ENCODE assay signal across 8 cellular contexts in the genomic region with DNA sequence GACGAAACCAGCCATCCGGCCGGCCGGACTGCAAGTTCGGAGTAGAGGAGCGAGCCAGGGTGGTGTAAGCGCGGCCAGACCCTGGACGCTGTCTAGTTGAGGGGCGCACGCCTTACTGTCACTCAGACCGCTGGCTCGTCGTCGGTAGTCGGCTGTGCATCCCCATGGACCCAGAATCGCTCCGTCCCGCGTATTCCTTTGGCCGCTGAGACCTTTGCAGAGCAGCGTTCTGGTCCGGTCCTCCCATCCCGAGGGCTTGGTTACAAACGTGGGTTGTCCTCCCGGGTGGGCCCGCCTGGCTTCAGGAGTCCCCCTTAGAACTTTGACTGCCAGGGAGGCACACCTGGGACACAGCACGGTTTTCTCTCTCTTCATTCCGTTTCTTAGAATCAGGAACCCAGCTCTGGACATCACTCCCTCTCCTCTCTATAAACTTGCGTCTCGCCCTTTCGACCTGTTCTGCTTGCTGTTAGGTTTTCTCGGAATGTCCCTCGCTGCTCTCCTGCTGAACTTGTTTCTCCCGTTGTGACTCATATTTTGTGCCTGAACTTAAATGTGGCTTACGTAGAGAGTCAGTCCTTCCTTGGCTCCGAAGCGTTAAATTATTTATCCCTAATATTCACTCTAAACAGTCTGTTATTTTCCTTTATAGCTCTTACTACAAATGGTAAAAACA. TPM values are rescaled to one million over a fixed set of nuclear protein-coding genes. Genes with fewer than 3 reads are reported as not detected.
A peak's percentile ranks its signal among the peaks of the same experiment; 100 is the strongest.
DNase-seq lines count a peak whose midpoint lies in the region; ATAC-seq and TF ChIP-seq lines count a peak whose summit lies in the region.

No MANE protein-coding gene starts in this region.

- WGBS in mesendoderm (ENCODE audit: extremely low coverage, insufficient coverage, low lambda C conversion rate), result no CpG with 5 or more reads among the region's 38 CpGs
- WGBS in urinary bladder, result 6% methylated on average over 38 of the region's 38 CpGs

- H4K8ac ChIP-seq in mesendoderm (ENCODE audit: low read depth, low read length), result no peak overlapping the region

- peaks cover 6% of the 10 kb centered on the region; the same call in 1 of the 2 replicates for H3K9me3 ChIP-seq in AG04450 (ENCODE audit: control insufficient read depth, insufficient read depth, low read length)

- POLR2A ChIA-PET in AG04450 (lab: Yijun Ruan, JAX), result interaction anchor here (1.0 to 1.2 kb wide), 2 partner anchors 61 to 141 kb away, joined by 3 read pairs; partner anchors contain the start of gene RELL1

- CTCF ChIA-PET in AG04450 (lab: Charles Lee), result interaction anchor here (1.0 to 2.7 kb wide), 5 partner anchors 7 to 225 kb away, joined by 3 to 14 read pairs (median 6); no protein-coding TSS in a partner anchor

- no peak overlapping the region for H3K23ac ChIP-seq in mesendoderm (ENCODE audit: low read length)

- H3K4ac ChIP-seq in mesendoderm (ENCODE audit: low read depth, low read length), result no peak overlapping the region

- peak overlapping the region; percentile 82 for H3K9ac ChIP-seq in mesendoderm (ENCODE audit: low read length)

- H3K56ac ChIP-seq in mesendoderm (ENCODE audit: low read length), result peak overlapping the region; percentile 92

- no peak overlapping the region for H2AK5ac ChIP-seq in mesendoderm (ENCODE audit: low read length)

- H3K4me2 ChIP-seq in mesendoderm (ENCODE audit: low read length), result peak overlapping the region; percentile 67

- no peak for TF ChIP-seq CTCF in AG04450 (IDR thresholded peaks at IDR 0.05; ENCODE audit: low read depth, low read length)

- no peak overlapping the region for H2BK5ac ChIP-seq in mesendoderm (ENCODE audit: low read length)

- no peaks in the 10 kb centered on the region for H3K79me1 ChIP-seq in mesendoderm (ENCODE audit: low read length)

- peak; percentile 41 for ATAC-seq in GM18517 (IDR thresholded peaks at IDR 0.05; ENCODE audit: unreplicated experiment)
- ATAC-seq in HG02943 (IDR thresholded peaks at IDR 0.05; ENCODE audit: low read depth, unreplicated experiment), result peak; percentile 61

- H3K79me2 ChIP-seq in mesendoderm (ENCODE audit: control insufficient read depth, insufficient read depth, low read length), result no peaks in the 10 kb centered on the region

- H3K4me3 ChIP-seq in AG04450 (ENCODE audit: low read depth, low read length) (peak overlapping the region; percentile 88), mesendoderm (ENCODE audit: low read length) (peak overlapping the region; percentile 46), urinary bladder (ENCODE audit: low read depth, low read length) (peak overlapping the region; percentile 86)

- no peak overlapping the region for H2BK15ac ChIP-seq in mesendoderm (replicated peaks; ENCODE audit: low read depth)

- H3K18ac ChIP-seq in mesendoderm (ENCODE audit: low read length), result no peak overlapping the region

- H3K4me1 ChIP-seq in mesendoderm (ENCODE audit: control insufficient read depth, low read depth, low read length) (no peaks in the 10 kb centered on the region), urinary bladder (ENCODE audit: insufficient read depth) (peaks cover 1% of the 10 kb centered on the region)

- DNase-seq in AG04450 (ENCODE audit: low read depth, low spot score), result no peak
- peak; percentile 49 for DNase-seq in RPMI7951 (ENCODE audit: low read depth)
- peak; percentile 66 for DNase-seq in dermis blood vessel endothelial cell
- DNase-seq in mesendoderm, result peak; percentile 44
- DNase-seq in NOMO-1 (lab: John Stamatoyannopoulos, UW; ENCODE audit: unreplicated experiment in 2 of 2), result no peak

- peak overlapping the region; percentile 39 for H3K27ac ChIP-seq in AG04450 (ENCODE audit: low read depth, low read length)
- H3K27ac ChIP-seq in mesendoderm (ENCODE audit: low read depth, low read length), result no peak overlapping the region
- H3K27ac ChIP-seq in urinary bladder (ENCODE audit: low read depth), result peak overlapping the region; percentile 80

- H3K36me3 ChIP-seq in mesendoderm (ENCODE audit: control insufficient read depth, insufficient read depth, low read length) (no peaks in the 10 kb centered on the region), urinary bladder (ENCODE audit: insufficient read depth) (peaks cover 2% of the 10 kb centered on the region)

- no peaks in the 10 kb centered on the region for H3K27me3 ChIP-seq in AG04450 (ENCODE audit: control insufficient read depth, insufficient read depth, low read length)
- H3K27me3 ChIP-seq in mesendoderm (ENCODE audit: insufficient read depth, low read length, poor library complexity), result no peaks in the 10 kb centered on the region

- H4K5ac ChIP-seq in mesendoderm (ENCODE audit: low read length), result no peak overlapping the region

- H2BK120ac ChIP-seq in mesendoderm (ENCODE audit: low read depth, low read length), result no peak overlapping the region

RNA-seq across cellular contexts. Expression of gene PGM2, which starts 0.7 kb away (rescaled TPM):
- polyA plus RNA-seq in AG04450 (2011; rRNA removed), result 17.6 and 24.1 TPM in 2 replicates
- 12.7 and 16.3 TPM in 2 replicates for polyA minus RNA-seq in AG04450 (2011; rRNA and poly(A)+ RNA removed)
- total RNA-seq in RPMI7951 (2014; rRNA removed; shearing (Covaris generic)), result 39.8 and 46.6 TPM in 2 replicates
- 55.3 TPM in 2 replicates for total RNA-seq in dermis blood vessel endothelial cell
- polyA plus RNA-seq in mesendoderm (2013, experiment 1 of 2), result 22.5 TPM
- polyA plus RNA-seq in mesendoderm (2013, experiment 2 of 2), result 22.6 TPM
- 50.3 TPM for total RNA-seq in urinary bladder
- polyA plus RNA-seq in urinary bladder, result 12.9 TPM

Comparison
In these comparisons a context has a peak if more than half of its experiments do, and no peak if none do; other contexts are left out.
1. DNase-seq: peak in RPMI7951 (single experiment), dermis blood vessel endothelial cell (single experiment) and mesendoderm (single experiment); none in AG04450 (single experiment) and NOMO-1 (0 of 2).
2. Peak in every context shown above with its lines, with median percentiles within 50 percentile points of each other: H3K4me3 ChIP-seq.